36 cellular contexts compared by ENCODE assay signal in the genomic region with DNA sequence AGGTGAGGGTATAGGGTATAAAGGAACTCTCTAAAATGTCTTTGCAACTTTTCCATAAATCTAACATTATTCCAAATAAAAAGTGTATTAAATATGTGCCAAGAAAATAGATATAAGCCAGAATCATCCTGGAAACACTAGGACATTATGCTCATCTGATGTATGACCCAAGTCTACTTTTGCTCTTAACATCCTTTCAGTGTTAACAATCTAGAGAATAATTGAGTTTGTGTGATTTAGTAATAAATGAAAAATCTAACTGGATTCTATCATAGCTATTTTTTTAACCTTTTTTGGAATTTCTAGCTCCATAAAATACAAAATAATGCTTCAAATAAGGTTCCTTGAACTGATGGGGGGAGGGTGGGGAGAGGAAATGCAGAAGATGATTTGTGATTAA.
"Had no signal": no experiment of that assay in that cellular context is flagged by ENCODE, and none has a peak within 500 bp of the region (broad histone marks: within the 10 kb centered on the region; RNA-seq: fewer than 3 reads in every experiment).

No MANE protein-coding gene starts in this region.

- H3K4me3 Mint-ChIP-seq: activated naive CD4-positive, alpha-beta T cell treated with anti-CD3 and anti-CD28 coated beads for 36 hours; activated naive CD4-positive, alpha-beta T cell treated with anti-CD3 and anti-CD28 coated beads, Interleukin-2, amount 10 ng/mL, durations not matched to agents 7 days and 5 days; activated naive CD4-positive, alpha-beta T cell treated with anti-CD3 and anti-CD28 coated beads, Interleukin-2, amount 50 U/mL, for 24 hours; activated naive CD8-positive, alpha-beta T cell; activated naive CD8-positive, alpha-beta T cell treated with anti-CD3 and anti-CD28 coated beads for 36 hours; activated naive CD8-positive, alpha-beta T cell treated with anti-CD3 and anti-CD28 coated beads, Interleukin-2, amount 10 ng/mL, durations not matched to agents 7 days and 5 days; activated naive CD8-positive, alpha-beta T cell treated with anti-CD3 and anti-CD28 coated beads, Interleukin-2, amount 50 U/mL, for 24 hours; activated T-cell treated with anti-CD3 and anti-CD28 coated beads, Interleukin-2, amount 50 U/mL, for 24 hours; activated T-cell treated with anti-CD3 and anti-CD28 coated beads, Interleukin-2, amount 50 U/mL, for 4 hours; activated T-helper 1 cell treated with anti-CD3 and anti-CD28 coated beads, Interleukin-12 subunit alpha, Interleukin-12 subunit beta, Interleukin-2, Interleukin-4 antibody, amounts not matched to agents 30 ng/mL and 10 ng/mL and 1 ng/mL, durations not matched to agents 14 hours and 24 hours and 36 hours; activated T-helper 17 cell treated with anti-CD3 and anti-CD28 coated beads, Interleukin-2, amount 50 U/mL, for 72 hours; brain had no signal

- H3K4me1 ChIP-seq: adrenal gland, body of pancreas, breast epithelium had no signal

- H3K27ac Mint-ChIP-seq: activated naive CD4-positive, alpha-beta T cell treated with anti-CD3 and anti-CD28 coated beads for 36 hours; activated naive CD4-positive, alpha-beta T cell treated with anti-CD3 and anti-CD28 coated beads, Interleukin-2, amount 10 ng/mL, durations not matched to agents 7 days and 5 days; activated naive CD4-positive, alpha-beta T cell treated with anti-CD3 and anti-CD28 coated beads, Interleukin-2, amount 50 U/mL, for 24 hours; activated naive CD4-positive, alpha-beta T cell treated with anti-CD3 and anti-CD28 coated beads, Interleukin-2, amount 50 U/mL, for 72 hours; activated naive CD8-positive, alpha-beta T cell; activated naive CD8-positive, alpha-beta T cell treated with anti-CD3 and anti-CD28 coated beads for 36 hours; activated naive CD8-positive, alpha-beta T cell treated with anti-CD3 and anti-CD28 coated beads, Interleukin-2, amount 10 ng/mL, durations not matched to agents 7 days and 5 days; activated naive CD8-positive, alpha-beta T cell treated with anti-CD3 and anti-CD28 coated beads, Interleukin-2, amount 50 U/mL, for 24 hours; activated T-cell treated with anti-CD3 and anti-CD28 coated beads, Interleukin-2, amount 50 U/mL, for 24 hours; activated T-cell treated with anti-CD3 and anti-CD28 coated beads, Interleukin-2, amount 50 U/mL, for 72 hours; activated T-helper 1 cell treated with anti-CD3 and anti-CD28 coated beads, Interleukin-12 subunit alpha, Interleukin-12 subunit beta, Interleukin-2, Interleukin-4 antibody, amounts not matched to agents 30 ng/mL and 10 ng/mL and 1 ng/mL, durations not matched to agents 14 hours and 24 hours and 36 hours; activated T-helper 17 cell treated with anti-CD3 and anti-CD28 coated beads, Interleukin-2, amount 50 U/mL, for 72 hours; brain had no signal

- H3K4me3 ChIP-seq: adrenal gland, ascending aorta, body of pancreas, breast epithelium, cardiac muscle cell had no signal

- H3K36me3 ChIP-seq: adrenal gland, ascending aorta, brain microvascular endothelial cell, breast epithelium, cardiac muscle cell had no signal

- H3K27me3 Mint-ChIP-seq: activated naive CD4-positive, alpha-beta T cell treated with anti-CD3 and anti-CD28 coated beads, Interleukin-2, amount 10 ng/mL, durations not matched to agents 7 days and 5 days; activated naive CD4-positive, alpha-beta T cell treated with anti-CD3 and anti-CD28 coated beads, Interleukin-2, amount 50 U/mL, for 24 hours; activated naive CD8-positive, alpha-beta T cell; activated naive CD8-positive, alpha-beta T cell treated with anti-CD3 and anti-CD28 coated beads for 36 hours; activated naive CD8-positive, alpha-beta T cell treated with anti-CD3 and anti-CD28 coated beads, Interleukin-2, amount 10 ng/mL, durations not matched to agents 7 days and 5 days; activated naive CD8-positive, alpha-beta T cell treated with anti-CD3 and anti-CD28 coated beads, Interleukin-2, amount 50 U/mL, for 24 hours; activated T-cell treated with anti-CD3 and anti-CD28 coated beads, Interleukin-2, amount 50 U/mL, for 24 hours; activated T-helper 17 cell treated with anti-CD3 and anti-CD28 coated beads, Interleukin-2, amount 50 U/mL, for 72 hours; brain had no signal

- H3K9me3 ChIP-seq: body of pancreas had no signal

- H3K4me1 Mint-ChIP-seq: activated naive CD4-positive, alpha-beta T cell treated with anti-CD3 and anti-CD28 coated beads, Interleukin-2, amount 10 ng/mL, durations not matched to agents 7 days and 5 days; activated naive CD8-positive, alpha-beta T cell treated with anti-CD3 and anti-CD28 coated beads, Interleukin-2, amount 10 ng/mL, durations not matched to agents 7 days and 5 days; activated naive CD8-positive, alpha-beta T cell treated with anti-CD3 and anti-CD28 coated beads, Interleukin-2, amount 50 U/mL, for 24 hours; activated T-helper 17 cell treated with anti-CD3 and anti-CD28 coated beads, Interleukin-2, amount 50 U/mL, for 72 hours; brain had no signal

- H3K27me3 ChIP-seq: adrenal gland, ascending aorta, body of pancreas, brain microvascular endothelial cell, breast epithelium, cardiac muscle cell had no signal

- DNase-seq: activated effector memory CD4-positive, alpha-beta T cell treated with anti-CD3 and anti-CD28 coated beads, Interleukin-2, amount 50 U/mL, for 16 hours; activated effector memory CD4-positive, alpha-beta T cell treated with Interleukin-2 at 50 U/mL for 16 hours; activated gamma-delta T cell; activated gamma-delta T cell treated with Interleukin-2 at 50 U/mL for 16 hours; activated naive CD4-positive, alpha-beta T cell; activated naive CD4-positive, alpha-beta T cell treated with anti-CD3 and anti-CD28 coated beads for 36 hours; activated naive CD4-positive, alpha-beta T cell treated with anti-CD3 and anti-CD28 coated beads, Interleukin-2, amount 10 ng/mL, durations not matched to agents 7 days and 5 days; activated naive CD4-positive, alpha-beta T cell treated with anti-CD3 and anti-CD28 coated beads, Interleukin-2, amount 50 U/mL, for 16 hours; activated naive CD4-positive, alpha-beta T cell treated with Interleukin-2 at 50 U/mL for 16 hours; activated naive CD8-positive, alpha-beta T cell treated with anti-CD3 and anti-CD28 coated beads for 36 hours; activated naive CD8-positive, alpha-beta T cell treated with anti-CD3 and anti-CD28 coated beads, Interleukin-2, amount 10 ng/mL, durations not matched to agents 7 days and 5 days; activated naive CD8-positive, alpha-beta T cell treated with anti-CD3 and anti-CD28 coated beads, Interleukin-2, amount 50 U/mL, for 24 hours; activated T-cell treated with anti-CD3 and anti-CD28 coated beads, Interleukin-2, amount 50 U/mL, for 1 hour; activated T-cell treated with anti-CD3 and anti-CD28 coated beads, Interleukin-2, amount 50 U/mL, for 24 hours; activated T-cell treated with anti-CD3 and anti-CD28 coated beads, Interleukin-2, amount 50 U/mL, for 4 hours; activated T-cell treated with anti-CD3 and anti-CD28 coated beads, Interleukin-2, amount 50 U/mL, for 48 hours; activated T-cell treated with anti-CD3 and anti-CD28 coated beads, Interleukin-2, amount 50 U/mL, for 72 hours; adrenal gland; amniotic stem cell; amygdala; anterior cingulate cortex; aorta; body of pancreas; brain microvascular endothelial cell; caudate nucleus; central memory CD4-positive, alpha-beta T cell; cerebellar nuclear complex had no signal

- H3K27ac ChIP-seq: adrenal gland, ascending aorta, body of pancreas, brain microvascular endothelial cell, breast epithelium had no signal

- ATAC-seq: activated T-cell treated with anti-CD3 and anti-CD28 coated beads, Interleukin-2, amount 50 U/mL, for 4 hours; body of pancreas had no signal
